ENCODE assay signal across 18 cellular contexts in the genomic region with DNA sequence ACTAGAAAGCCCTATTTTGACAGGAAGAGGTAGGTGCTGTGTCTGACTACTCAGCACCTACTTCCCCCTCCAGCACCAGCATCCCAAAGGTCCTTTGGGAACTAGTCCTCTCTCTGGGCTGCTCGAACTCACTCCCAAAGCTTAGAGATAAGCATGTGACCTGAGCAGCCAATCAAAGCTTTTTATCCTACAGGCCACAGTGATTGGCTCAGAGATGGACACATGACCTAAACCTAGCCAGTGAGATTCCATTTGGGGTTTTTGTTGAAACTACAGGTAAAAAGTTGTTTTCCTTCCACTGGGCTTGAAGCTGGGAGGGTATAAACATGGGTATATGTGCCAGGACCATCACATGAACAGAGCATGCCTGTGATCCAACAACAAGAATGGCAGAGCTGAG.
"Had no signal": no experiment of that assay in that cellular context is flagged by ENCODE, and none has a peak within 500 bp of the region (broad histone marks: within the 10 kb centered on the region; RNA-seq: fewer than 3 reads in every experiment).

No MANE protein-coding gene starts in this region.

- H3K9me3 ChIP-seq: esophagus muscularis mucosa, gastroesophageal sphincter, left lung, lower lobe of right lung, mucosa of descending colon had no signal

- H3K36me3 ChIP-seq: esophagus muscularis mucosa, gastroesophageal sphincter, heart left ventricle, left lung, lower lobe of right lung had no signal

- ATAC-seq: foreskin keratinocyte, gastroesophageal sphincter, heart left ventricle, left lung, left ventricle myocardium superior, lower lobe of right lung, mucosa of descending colon had no signal

- H3K4me3 ChIP-seq: coronary artery, dorsolateral prefrontal cortex, esophagus muscularis mucosa, gastroesophageal sphincter, heart left ventricle, hepatocyte, left lung, lower lobe of right lung, mucosa of descending colon had no signal

- H3K4me1 Mint-ChIP-seq: mesothelial cell of epicardium, naive B cell had no signal

- H3K27me3 Mint-ChIP-seq: naive B cell had no signal

- H3K27ac Mint-ChIP-seq: mesothelial cell of epicardium, naive B cell had no signal

- H3K4me1 ChIP-seq: foreskin keratinocyte, heart left ventricle, left lung, lower lobe of right lung had no signal

- H3K4me3 Mint-ChIP-seq: mesothelial cell of epicardium, naive B cell had no signal

- H3K27me3 ChIP-seq: dorsolateral prefrontal cortex, esophagus muscularis mucosa, foreskin keratinocyte, gastroesophageal sphincter, heart left ventricle, hepatocyte, left lung had no signal

- H3K36me3 Mint-ChIP-seq: mesothelial cell of epicardium, naive B cell had no signal

- DNase-seq: dermis blood vessel endothelial cell; effector CD4-positive, alpha-beta T cell; effector memory CD4-positive, alpha-beta T cell; foreskin keratinocyte; heart left ventricle; left cardiac atrium; left lung; left ventricle myocardium superior; lower lobe of right lung; mesenchymal stem cell; mucosa of descending colon; naive B cell had no signal

- H3K27ac ChIP-seq: coronary artery, esophagus muscularis mucosa, foreskin keratinocyte, gastroesophageal sphincter, heart left ventricle, hepatocyte, left lung, lower lobe of right lung had no signal

- H3K9me3 Mint-ChIP-seq: mesothelial cell of epicardium had no signal
